ENCODE assay signal across 20 cellular contexts in the genomic region with DNA sequence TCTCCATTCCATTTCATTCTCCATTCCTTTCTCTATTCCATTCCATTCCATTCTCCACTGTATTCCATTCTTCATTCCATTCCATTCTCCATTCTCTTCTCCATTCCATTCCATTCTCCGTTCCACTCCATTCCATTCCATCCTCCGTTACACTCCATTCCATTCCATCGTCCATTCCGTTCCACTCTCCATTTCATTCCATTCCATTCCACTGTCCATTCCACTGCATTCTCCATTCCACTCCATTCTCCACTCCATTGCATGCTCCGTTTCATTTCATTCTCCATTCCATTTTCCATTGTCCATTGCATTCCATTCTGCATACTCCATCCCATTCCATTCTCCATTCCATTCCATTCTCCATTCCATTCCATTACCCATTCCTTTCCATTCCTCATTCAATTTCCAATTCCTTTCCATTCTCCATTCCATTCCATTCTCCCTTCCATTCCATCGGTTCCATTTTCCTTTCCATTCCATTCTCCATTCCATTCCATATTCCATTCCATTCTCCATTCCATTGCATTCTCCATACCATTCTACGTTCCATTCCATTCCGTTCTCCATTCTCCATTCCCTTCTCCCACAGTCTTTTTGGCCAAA.
"Had no signal": no experiment of that assay in that cellular context is flagged by ENCODE, and none has a peak within 500 bp of the region (broad histone marks: within the 10 kb centered on the region; RNA-seq: fewer than 3 reads in every experiment).

No MANE protein-coding gene starts in this region.

- H3K4me3 ChIP-seq: coronary artery, dorsolateral prefrontal cortex, esophagus muscularis mucosa, gastroesophageal sphincter, heart left ventricle, hepatocyte, left lung, lower lobe of right lung, mucosa of descending colon had no signal

- H3K27me3 ChIP-seq: dorsolateral prefrontal cortex, esophagus muscularis mucosa, foreskin keratinocyte, gastroesophageal sphincter, heart left ventricle, hepatocyte, left lung had no signal

- H3K4me3 Mint-ChIP-seq: mesothelial cell of epicardium; naive B cell; naive thymus-derived CD8-positive, alpha-beta T cell had no signal

- H3K79me2 ChIP-seq: hepatocyte had no signal

- H2AFZ ChIP-seq: hepatocyte had no signal

- H3K4me1 ChIP-seq: esophagus muscularis mucosa, foreskin keratinocyte, gastroesophageal sphincter, heart left ventricle, left lung, lower lobe of right lung had no signal

- ATAC-seq: foreskin keratinocyte; gastroesophageal sphincter; heart left ventricle; left cardiac atrium; left lung; left ventricle myocardium superior; lower lobe of right lung; mucosa of descending colon; naive thymus-derived CD8-positive, alpha-beta T cell had no signal

- H3K27ac ChIP-seq: coronary artery, dorsolateral prefrontal cortex, esophagus muscularis mucosa, foreskin keratinocyte, gastroesophageal sphincter, heart left ventricle, hepatocyte, left lung, lower lobe of right lung had no signal

- H3K27me3 Mint-ChIP-seq: naive B cell; naive thymus-derived CD8-positive, alpha-beta T cell had no signal

- H3K4me1 Mint-ChIP-seq: mesothelial cell of epicardium; naive B cell; naive thymus-derived CD8-positive, alpha-beta T cell had no signal

- H3K27ac Mint-ChIP-seq: mesothelial cell of epicardium; naive B cell; naive thymus-derived CD8-positive, alpha-beta T cell had no signal

- H3K4me2 ChIP-seq: hepatocyte had no signal

- DNase-seq: dermis blood vessel endothelial cell; dorsolateral prefrontal cortex; effector CD4-positive, alpha-beta T cell; effector memory CD4-positive, alpha-beta T cell; foreskin keratinocyte; heart left ventricle; hypothalamus; left cardiac atrium; left lung; left ventricle myocardium superior; lower lobe of right lung; mesenchymal stem cell; mucosa of descending colon; naive B cell; naive thymus-derived CD8-positive, alpha-beta T cell had no signal
